23 cellular contexts compared by ENCODE assay signal in the genomic region with DNA sequence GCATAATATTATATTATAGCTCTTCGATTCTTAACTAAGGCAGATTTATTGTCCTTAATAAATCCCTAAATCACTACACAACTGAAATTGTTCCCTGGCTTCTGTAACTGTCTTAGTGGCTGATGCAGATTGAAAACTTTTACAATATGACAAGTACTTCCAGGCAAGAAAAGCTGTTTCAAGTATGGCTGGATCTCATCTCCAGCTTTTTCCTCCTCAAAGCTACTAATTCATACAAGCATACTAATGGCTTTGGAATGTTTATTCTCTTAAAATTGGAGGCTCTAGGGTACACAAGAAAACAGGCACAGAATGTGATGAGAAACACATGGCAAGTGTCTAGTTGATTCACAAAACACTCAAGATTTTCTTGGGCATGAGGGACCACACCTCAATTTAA.
DNase-seq lines count a peak whose midpoint lies in the region; ATAC-seq, FAIRE-seq and TF ChIP-seq lines count a peak whose summit lies in the region.
"Had no signal": no experiment of that assay in that cellular context is flagged by ENCODE, and none has a peak within 500 bp of the region (broad histone marks: within the 10 kb centered on the region; RNA-seq: fewer than 3 reads in every experiment).

No MANE protein-coding gene starts in this region.

- TF ChIP-seq CTCF in bronchial epithelial cell (IDR thresholded peaks at IDR 0.05; ENCODE audit: insufficient read depth, low read length, severe bottlenecking) = no peak

- no peak for FAIRE-seq in bronchial epithelial cell (lab: Jason Lieb, UNC)
- FAIRE-seq: small intestine had no signal

- H3K27ac Mint-ChIP-seq in activated naive CD8-positive, alpha-beta T cell treated with anti-CD3 and anti-CD28 coated beads, Interleukin-2, amount 50 U/mL, for 24 hours = no peak overlapping the region
- H3K27ac Mint-ChIP-seq: activated CD4-positive, alpha-beta T cell treated with anti-CD3 and anti-CD28 coated beads, Interleukin-2, amount 10 ng/mL, durations not matched to agents 7 days and 5 days; immature natural killer cell; neural progenitor cell had no signal

- H3K4me3 Mint-ChIP-seq in activated naive CD8-positive, alpha-beta T cell treated with anti-CD3 and anti-CD28 coated beads, Interleukin-2, amount 50 U/mL, for 24 hours = no peak overlapping the region
- H3K4me3 Mint-ChIP-seq: activated CD4-positive, alpha-beta T cell treated with anti-CD3 and anti-CD28 coated beads, Interleukin-2, amount 10 ng/mL, durations not matched to agents 7 days and 5 days; central memory CD8-positive, alpha-beta T cell; immature natural killer cell; neural progenitor cell had no signal

- H3K4me3 ChIP-seq in bronchial epithelial cell (ENCODE audit: low read depth, low read length) = no peak overlapping the region
- H3K4me3 ChIP-seq: neural progenitor cell, prostate gland, thyroid gland had no signal

- ATAC-seq in GM18520 (IDR thresholded peaks at IDR 0.05; ENCODE audit: unreplicated experiment) = no peak
- ATAC-seq in GM21723 (IDR thresholded peaks at IDR 0.05; ENCODE audit: unreplicated experiment) = no peak
- no peak for ATAC-seq in activated naive CD8-positive, alpha-beta T cell treated with anti-CD3 and anti-CD28 coated beads, Interleukin-2, amount 50 U/mL, for 24 hours
- ATAC-seq: esophagus mucosa, HCT116 had no signal

- H3K36me3 Mint-ChIP-seq in activated naive CD8-positive, alpha-beta T cell treated with anti-CD3 and anti-CD28 coated beads, Interleukin-2, amount 50 U/mL, for 24 hours (ENCODE audit: low read depth) = no peaks in the 10 kb centered on the region
- H3K36me3 Mint-ChIP-seq: neural progenitor cell had no signal

- peaks cover 7% of the 10 kb centered on the region for H3K4me1 Mint-ChIP-seq in activated naive CD8-positive, alpha-beta T cell treated with anti-CD3 and anti-CD28 coated beads, Interleukin-2, amount 50 U/mL, for 24 hours
- H3K4me1 Mint-ChIP-seq: activated CD4-positive, alpha-beta T cell treated with anti-CD3 and anti-CD28 coated beads, Interleukin-2, amount 10 ng/mL, durations not matched to agents 7 days and 5 days; immature natural killer cell; neural progenitor cell had no signal

- H3K9me3 Mint-ChIP-seq in activated naive CD8-positive, alpha-beta T cell treated with anti-CD3 and anti-CD28 coated beads, Interleukin-2, amount 50 U/mL, for 24 hours = no peaks in the 10 kb centered on the region
- H3K9me3 Mint-ChIP-seq: central memory CD8-positive, alpha-beta T cell; immature natural killer cell; neural progenitor cell had no signal

- peak; percentile 43 for DNase-seq in AG20443 (ENCODE audit: low spot score)
- DNase-seq in HS-5 (ENCODE audit: low read depth) = peak; percentile 37
- DNase-seq in bronchial epithelial cell (ENCODE audit: low read depth) = peak; percentile 1
- peak; percentile 49 for DNase-seq in iris pigment epithelial cell (ENCODE audit: low read depth)
- no peak for DNase-seq in A172 (ENCODE audit: low spot score)
- DNase-seq in activated naive CD8-positive, alpha-beta T cell treated with anti-CD3 and anti-CD28 coated beads, Interleukin-2, amount 50 U/mL, for 24 hours = no peak
- DNase-seq: activated CD4-positive, alpha-beta T cell treated with anti-CD3 and anti-CD28 coated beads, Interleukin-2, amount 10 ng/mL, durations not matched to agents 7 days and 5 days; COR-L47; DMS79 treated with DMSO at 0.1 percent for 48 hours; effector memory CD4-positive, alpha-beta T cell; immature natural killer cell; MM.1S; NCI-H146; small intestine; stimulated activated naive CD4-positive, alpha-beta T cell; thyroid gland had no signal

- H3K27me3 ChIP-seq in bronchial epithelial cell (ENCODE audit: control insufficient read depth, insufficient read depth, low read length) = no peaks in the 10 kb centered on the region
- H3K27me3 ChIP-seq: neural progenitor cell, thyroid gland had no signal

- no peaks in the 10 kb centered on the region for H3K27me3 Mint-ChIP-seq in activated naive CD8-positive, alpha-beta T cell treated with anti-CD3 and anti-CD28 coated beads, Interleukin-2, amount 50 U/mL, for 24 hours
- H3K27me3 Mint-ChIP-seq: central memory CD8-positive, alpha-beta T cell had no signal

- no peaks in the 10 kb centered on the region for H3K36me3 ChIP-seq in bronchial epithelial cell (ENCODE audit: control insufficient read depth, insufficient read depth, low read length)
- H3K36me3 ChIP-seq: neural progenitor cell, prostate gland, thyroid gland had no signal

Comparison
In these comparisons a context has a peak if more than half of its experiments do, and no peak if none do; other contexts are left out.
1. DNase-seq: peak in AG20443 (single experiment), HS-5 (single experiment), bronchial epithelial cell (single experiment) and iris pigment epithelial cell (single experiment); none in A172 (single experiment) and activated naive CD8-positive, alpha-beta T cell treated with anti-CD3 and anti-CD28 coated beads, Interleukin-2, amount 50 U/mL, for 24 hours (single experiment).